In the genomic region with DNA sequence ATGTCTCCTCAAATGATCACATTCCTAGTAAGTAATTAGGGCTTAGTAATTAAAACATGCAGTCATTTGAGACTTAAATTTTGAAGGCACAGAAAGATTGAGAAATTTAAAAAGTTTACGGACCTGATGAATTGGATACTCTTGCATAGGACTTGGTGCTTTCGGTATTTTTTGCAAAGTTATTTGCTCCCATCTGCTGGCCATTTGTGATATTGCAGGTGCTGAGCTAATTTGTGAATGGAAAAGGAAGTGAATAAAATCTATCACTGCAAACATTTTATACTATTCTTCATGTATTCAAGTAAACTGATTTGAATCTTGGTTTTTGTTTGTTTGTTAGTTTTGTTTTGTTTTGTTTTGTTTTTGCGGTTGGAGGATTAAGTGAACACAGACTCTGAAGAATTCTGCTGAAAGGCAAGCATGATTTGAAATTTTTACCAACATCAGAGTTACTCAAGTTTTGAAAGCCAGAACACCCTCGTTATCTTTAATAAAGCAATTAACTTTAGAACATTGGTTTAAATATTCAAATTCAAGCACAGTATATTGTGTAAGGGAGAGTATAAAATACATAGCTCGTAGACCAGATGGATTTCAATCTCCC, we compare ENCODE assay signal across 8 cellular contexts.
DNase-seq lines count a peak whose midpoint lies in the region; ATAC-seq and TF ChIP-seq lines count a peak whose summit lies in the region.

No MANE protein-coding gene starts in this region.

- intact Hi-C loops in mucosa of descending colon (cut with DNase I, micrococcal nuclease): loop anchor here in 1 of 2 donors (10.0 kb wide), 1 partner anchor 1408 kb away; no protein-coding TSS in a partner anchor

- no peak overlapping the region for H3K4me3 ChIP-seq in effector memory CD4-positive, alpha-beta T cell (ENCODE audit: insufficient read depth, low read depth, low read length, poor library complexity, severe bottlenecking)
- no peak overlapping the region for H3K4me3 ChIP-seq in mucosa of descending colon

- H3K4me1 ChIP-seq in effector memory CD4-positive, alpha-beta T cell (ENCODE audit: control insufficient read depth, insufficient read depth, low read length, poor library complexity, severe bottlenecking): no peaks in the 10 kb centered on the region
- H3K4me1 ChIP-seq in mucosa of descending colon (ENCODE audit: low read depth): no peaks in the 10 kb centered on the region

- no peaks in the 10 kb centered on the region for H3K27me3 ChIP-seq in effector memory CD4-positive, alpha-beta T cell (replicated peaks; ENCODE audit: control insufficient read depth, insufficient read depth, low read length, poor library complexity, severe bottlenecking)

- no peaks in the 10 kb centered on the region for H3K36me3 ChIP-seq in effector memory CD4-positive, alpha-beta T cell (ENCODE audit: control insufficient read depth, insufficient read depth, low read length)
- H3K36me3 ChIP-seq in mucosa of descending colon (ENCODE audit: low read depth): no peaks in the 10 kb centered on the region

- TF ChIP-seq CTCF in VCaP (conservative IDR thresholded peaks at IDR 0.05): peak; percentile 81
- TF ChIP-seq CTCF in mucosa of descending colon (IDR thresholded peaks at IDR 0.05): peak; percentile 77

- no peak for ATAC-seq in activated CD4-positive, CD25-positive, alpha-beta regulatory T cell treated with anti-CD3 and anti-CD28 coated beads, Interleukin-2, amount 50 U/mL, for 24 hours
- ATAC-seq in mucosa of descending colon: peak; percentile 57
- no peak for ATAC-seq in HG03095 (IDR thresholded peaks at IDR 0.05; ENCODE audit: unreplicated experiment)

- peak; percentile 34 for DNase-seq in activated CD4-positive, CD25-positive, alpha-beta regulatory T cell treated with anti-CD3 and anti-CD28 coated beads, Interleukin-2, amount 50 U/mL, for 72 hours
- DNase-seq in MV-4-11 (lab: John Stamatoyannopoulos, UW) (peak; percentile 20), mucosa of descending colon (peak in 1 of 3 donors; percentile 82), stromal cell of bone marrow (ENCODE audit: low read depth) (peak; percentile 23)
- DNase-seq in effector memory CD4-positive, alpha-beta T cell: peak in 2 of 3 donors; percentile 0 to 6

- H3K27ac ChIP-seq in VCaP: no peak overlapping the region
- no peak overlapping the region for H3K27ac ChIP-seq in effector memory CD4-positive, alpha-beta T cell (ENCODE audit: insufficient read depth, low read length, poor library complexity, severe bottlenecking)

- no peaks in the 10 kb centered on the region for H3K9me3 ChIP-seq in effector memory CD4-positive, alpha-beta T cell (ENCODE audit: control insufficient read depth, low read length)
- H3K9me3 ChIP-seq in mucosa of descending colon: no peaks in the 10 kb centered on the region
